In the genomic region with DNA sequence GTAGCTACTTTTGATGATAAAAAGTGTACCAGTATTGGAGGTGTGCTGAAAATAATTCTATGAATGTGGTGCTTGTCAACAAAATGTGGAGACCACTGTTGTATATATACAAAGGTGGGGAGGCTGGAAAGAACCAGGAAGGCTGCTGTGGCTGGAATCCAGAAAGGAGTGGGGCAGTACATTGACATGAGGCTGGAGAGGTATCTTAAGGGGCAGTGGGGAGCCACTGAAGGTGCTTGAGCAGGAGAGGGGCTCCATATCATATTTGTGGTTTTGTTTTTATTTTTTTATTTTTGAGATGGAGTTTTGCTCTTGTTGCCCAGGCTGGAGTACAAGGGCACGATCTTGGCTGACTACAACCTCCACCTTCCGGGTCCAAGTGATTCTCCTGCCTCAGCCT, we compare ENCODE assay signal across 17 cellular contexts.
A peak's percentile ranks its signal among the peaks of the same experiment; 100 is the strongest.
DNase-seq lines count a peak whose midpoint lies in the region; ATAC-seq and TF ChIP-seq lines count a peak whose summit lies in the region.
"Had no signal": no experiment of that assay in that cellular context is flagged by ENCODE, and none has a peak within 500 bp of the region (broad histone marks: within the 10 kb centered on the region; RNA-seq: fewer than 3 reads in every experiment).

No MANE protein-coding gene starts in this region.

- H3K9me3 Mint-ChIP-seq in endothelial cell (ENCODE audit: unreplicated experiment) = no peaks in the 10 kb centered on the region
- H3K9me3 Mint-ChIP-seq: CD4-positive, alpha-beta memory T cell had no signal

- H3K36me3 Mint-ChIP-seq in endothelial cell (ENCODE audit: low read depth, unreplicated experiment) = no peaks in the 10 kb centered on the region
- H3K36me3 Mint-ChIP-seq: CD4-positive, alpha-beta memory T cell had no signal

- peak; percentile 23 for DNase-seq in RWPE2 (ENCODE audit: low spot score)
- no peak for DNase-seq in endothelial cell (ENCODE audit: low spot score)
- peak; percentile 5 for DNase-seq in posterior vena cava (ENCODE audit: low spot score)
- no peak for DNase-seq in transverse colon
- no peak for DNase-seq in RPMI8226
- no peak for DNase-seq in NCI-H2171 (lab: John Stamatoyannopoulos, UW)
- no peak for DNase-seq in omental fat pad (ENCODE audit: low spot score)
- DNase-seq: C1 segment of cervical spinal cord; Calu3; CD4-positive, alpha-beta memory T cell; COR-L47; DMS53; DMS79 treated with DMSO at 0.1 percent for 48 hours; GF-D8; GOT3 had no signal

- peaks cover 6% of the 10 kb centered on the region for H3K27me3 Mint-ChIP-seq in endothelial cell (ENCODE audit: unreplicated experiment)

- ATAC-seq in RWPE2 (ENCODE audit: low read depth) (no peak), omental fat pad (ENCODE audit: low FRiP score) (no peak), GM19397 (IDR thresholded peaks at IDR 0.05; ENCODE audit: unreplicated experiment) (no peak)

- TF ChIP-seq CTCF in RWPE2 (IDR thresholded peaks at IDR 0.05; ENCODE audit: poor library complexity, severe bottlenecking) (no peak), endothelial cell (IDR thresholded peaks at IDR 0.05; ENCODE audit: unreplicated experiment) (no peak), transverse colon (IDR thresholded peaks at IDR 0.05) (no peak), omental fat pad (IDR thresholded peaks at IDR 0.05) (no peak)

- in situ Hi-C loops in transverse colon (cut with MboI; ENCODE audit: low pct_ligation_motif_present in 1 of 4, low pct_unique_long_range_greater_than_20kb in 1 of 4, low sequenced_read_pairs in 3 of 4) = no loop called here

- no peaks in the 10 kb centered on the region for H3K9me3 ChIP-seq in RWPE2 (ENCODE audit: severe bottlenecking)
- H3K9me3 ChIP-seq in transverse colon = no peaks in the 10 kb centered on the region
- H3K9me3 ChIP-seq: HAP-1 had no signal

- no peak overlapping the region for H3K27ac ChIP-seq in RWPE2 (ENCODE audit: poor library complexity, severe bottlenecking)
- H3K27ac ChIP-seq in transverse colon = peak overlapping the region; percentile 72 to 89 (median 78)

- no peak for TF ChIP-seq EP300 in transverse colon (IDR thresholded peaks at IDR 0.05; ENCODE audit: low read depth)

- 93 to 100% methylated on average over 2 of the region's 2 CpGs for WGBS in transverse colon (ENCODE audit: low coverage in 1 of 2), 2 donors

- no peak overlapping the region for H3K4me3 Mint-ChIP-seq in endothelial cell (ENCODE audit: unreplicated experiment)
- H3K4me3 Mint-ChIP-seq: CD4-positive, alpha-beta memory T cell had no signal

- intact Hi-C loops in posterior vena cava (cut with DNase I) (loop anchor here (5.0 to 10.0 kb wide), 2 partner anchors 71 to 92 kb away; partner anchors contain the start of gene NEURL1B (in 1 of the 2)), transverse colon (cut with DNase I; ENCODE audit: low total_unique reads) (no loop called here)

- H3K27ac Mint-ChIP-seq in endothelial cell (ENCODE audit: unreplicated experiment) = peak overlapping the region; percentile 61
- H3K27ac Mint-ChIP-seq: CD4-positive, alpha-beta memory T cell had no signal

- no peak for TF ChIP-seq POLR2A in transverse colon (IDR thresholded peaks at IDR 0.05)

- no peaks in the 10 kb centered on the region for H3K27me3 ChIP-seq in RWPE2 (ENCODE audit: insufficient read depth, poor library complexity, severe bottlenecking)
- no peaks in the 10 kb centered on the region for H3K27me3 ChIP-seq in transverse colon

- H3K4me1 ChIP-seq in RWPE2 (ENCODE audit: insufficient read depth, poor library complexity, severe bottlenecking) = no peaks in the 10 kb centered on the region
- peaks cover 7 to 42% (median 15%) of the 10 kb centered on the region in 4 donors for H3K4me1 ChIP-seq in transverse colon
- H3K4me1 ChIP-seq: HAP-1 had no signal

- H3K36me3 ChIP-seq in RWPE2 (ENCODE audit: low read depth) (no peaks in the 10 kb centered on the region), transverse colon (no peaks in the 10 kb centered on the region)
- H3K36me3 ChIP-seq: HAP-1 had no signal

- H3K4me1 Mint-ChIP-seq in endothelial cell (ENCODE audit: unreplicated experiment) = peaks cover 2% of the 10 kb centered on the region
- H3K4me1 Mint-ChIP-seq: CD4-positive, alpha-beta memory T cell had no signal

- H3K4me3 ChIP-seq in RWPE2 (ENCODE audit: severe bottlenecking) (no peak overlapping the region), transverse colon (no peak overlapping the region)
- H3K4me3 ChIP-seq: HAP-1 had no signal

Comparison
In these comparisons a context has a peak if more than half of its experiments do, and no peak if none do; other contexts are left out.
1. DNase-seq: peak in RWPE2 (single experiment) and posterior vena cava (single experiment); none in endothelial cell (single experiment), transverse colon (single experiment), RPMI8226 (single experiment), NCI-H2171 (single experiment) and omental fat pad (single experiment).